ENCODE assay signal across 2 cellular contexts in genomic region chr20:53859684-53860083, GRCh38.
TF ChIP-seq lines count a peak whose summit lies in the region.

No MANE protein-coding gene starts in this region.

TF ChIP-seq in GM23338, 12 proteins besides CTCF, POLR2A, EP300 and RAD21:
- TF ChIP-seq STAT1 (IDR thresholded peaks at IDR 0.05; ENCODE audit: unreplicated experiment) (no peak), EZH2 (IDR thresholded peaks at IDR 0.05; ENCODE audit: low read depth, unreplicated experiment) (no peak), ZNF114 (CRISPR knock-in tag; IDR thresholded peaks at IDR 0.05) (no peak), ZNF331 (CRISPR knock-in tag; IDR thresholded peaks at IDR 0.05; ENCODE audit: low read depth) (no peak), ETS1 (IDR thresholded peaks at IDR 0.05) (no peak)

TF ChIP-seq in K562, 482 proteins besides CTCF, POLR2A, EP300 and RAD21:
- TF ChIP-seq ZBTB11 (CRISPR knock-in tag; IDR thresholded peaks at IDR 0.05) (peak in 1 of 3 experiments; percentile 93; a peak in 2 of 6 replicates), MGA (IDR thresholded peaks at IDR 0.05) (peak; percentile 62), EWSR1 (IDR thresholded peaks at IDR 0.05; ENCODE audit: borderline replicate concordance, low read depth, partially characterized antibody) (peak; percentile 14), RFX1 (IDR thresholded peaks at IDR 0.05) (peak; percentile 13; the same call in 1 of the 2 replicates), EGR1 (conservative IDR thresholded peaks at IDR 0.05) (peak; percentile 67), ID3 (CRISPR knock-in tag; IDR thresholded peaks at IDR 0.05) (no peak), ID3 (tag; IDR thresholded peaks at IDR 0.05) (no peak), BRF1 (IDR thresholded peaks at IDR 0.05; ENCODE audit: borderline replicate concordance, extremely low read depth, insufficient read length) (no peak), BCLAF1 (IDR thresholded peaks at IDR 0.05; ENCODE audit: borderline replicate concordance in 1 of 2, control insufficient read depth in 1 of 2, low read depth in 2 of 2, low read length in 1 of 2) (0 out of 4 replicates have a peak, but pooled peaks of 1 of the 2 experiments have one; percentile 6)
